29 cellular contexts compared by ENCODE assay signal in genomic region chr2:103153580-103153979, GRCh38.
"Had no signal": no experiment of that assay in that cellular context is flagged by ENCODE, and none has a peak within 500 bp of the region (broad histone marks: within the 10 kb centered on the region; RNA-seq: fewer than 3 reads in every experiment).

No MANE protein-coding gene starts in this region.

- H3K4me3 Mint-ChIP-seq: naive thymus-derived CD4-positive, alpha-beta T cell; natural killer cell treated with Interleukin-12 subunit alpha and Interleukin-12 subunit beta and Interleukin-15 and Interleukin-18, amount 100 ng/mL, for 72 hours; neural crest cell; stimulated activated naive B cell treated with anti-CD40 and anti-IgM and Interleukin-4, amounts not matched to agents 10 μg/mL and 1 μg/mL and 100 μg/mL, for 72 hours; type B pancreatic cell had no signal

- ATAC-seq: mucosa of descending colon; naive thymus-derived CD4-positive, alpha-beta T cell; natural killer cell treated with Interleukin-12 subunit alpha and Interleukin-12 subunit beta and Interleukin-15 and Interleukin-18, amount 100 ng/mL, for 72 hours; pancreas; right cardiac atrium; sciatic nerve; stimulated activated naive B cell treated with anti-CD40 and anti-IgM and Interleukin-4, amounts not matched to agents 10 μg/mL and 1 μg/mL and 100 μg/mL, for 72 hours; stimulated activated naive CD8-positive, alpha-beta T cell treated with anti-CD3 and anti-CD28 coated beads, Interleukin-15, Interleukin-2, amounts not matched to agents 100 U/mL and 50 U/mL, for 24 hours had no signal

- H3K4me3 ChIP-seq: left ventricle myocardium inferior, lung, mucosa of descending colon, pancreas, prostate gland, skin epidermis, stomach, suprapubic skin, thoracic aorta, tibial artery, uterus had no signal

- H3K4me1 Mint-ChIP-seq: naive thymus-derived CD4-positive, alpha-beta T cell; neural crest cell; stimulated activated naive B cell treated with anti-CD40 and anti-IgM and Interleukin-4, amounts not matched to agents 10 μg/mL and 1 μg/mL and 100 μg/mL, for 72 hours had no signal

- H3K4me1 ChIP-seq: left ventricle myocardium inferior, pancreas, prostate gland, stomach, suprapubic skin, tibial artery, uterus had no signal

- H3K36me3 Mint-ChIP-seq: naive thymus-derived CD4-positive, alpha-beta T cell; natural killer cell treated with Interleukin-12 subunit alpha and Interleukin-12 subunit beta and Interleukin-15 and Interleukin-18, amount 100 ng/mL, for 72 hours; stimulated activated naive B cell treated with anti-CD40 and anti-IgM and Interleukin-4, amounts not matched to agents 10 μg/mL and 1 μg/mL and 100 μg/mL, for 72 hours; type B pancreatic cell had no signal

- H3K9me3 Mint-ChIP-seq: natural killer cell treated with Interleukin-12 subunit alpha and Interleukin-12 subunit beta and Interleukin-15 and Interleukin-18, amount 100 ng/mL, for 72 hours; neural crest cell had no signal

- H3K27me3 Mint-ChIP-seq: natural killer cell treated with Interleukin-12 subunit alpha and Interleukin-12 subunit beta and Interleukin-15 and Interleukin-18, amount 100 ng/mL, for 72 hours; stimulated activated naive B cell treated with anti-CD40 and anti-IgM and Interleukin-4, amounts not matched to agents 10 μg/mL and 1 μg/mL and 100 μg/mL, for 72 hours had no signal

- H3K27ac ChIP-seq: left ventricle myocardium inferior, pancreas, prostate gland, skin epidermis, stomach, suprapubic skin, thoracic aorta, tibial artery, uterus had no signal

- H3K9me3 ChIP-seq: left ventricle myocardium inferior, mucosa of descending colon, pancreas, prostate gland, stomach, suprapubic skin, thoracic aorta, tibial artery, uterus had no signal

- FAIRE-seq: pancreas had no signal

- H3K27ac Mint-ChIP-seq: naive thymus-derived CD4-positive, alpha-beta T cell; natural killer cell treated with Interleukin-12 subunit alpha and Interleukin-12 subunit beta and Interleukin-15 and Interleukin-18, amount 100 ng/mL, for 72 hours; stimulated activated naive B cell treated with anti-CD40 and anti-IgM and Interleukin-4, amounts not matched to agents 10 μg/mL and 1 μg/mL and 100 μg/mL, for 72 hours; type B pancreatic cell had no signal

- H3K27me3 ChIP-seq: pancreas, stomach, suprapubic skin, tibial artery, uterus had no signal

- DNase-seq: hypothalamus; islet precursor cell; left ventricle myocardium inferior; midbrain; mucosa of descending colon; naive thymus-derived CD4-positive, alpha-beta T cell; nucleus accumbens; pancreas; posterior cingulate gyrus; retina; right cardiac atrium; stimulated activated CD4-positive, alpha-beta T cell treated with anti-CD3 and anti-CD28 coated beads, Interleukin-12 subunit alpha, Interleukin-12 subunit beta, amount 100 ng/mL, for 4 hours; stimulated activated CD4-positive, alpha-beta T cell treated with anti-CD3 and anti-CD28 coated beads, Interleukin-15, amount 100 ng/mL, for 24 hours; stimulated activated CD4-positive, alpha-beta T cell treated with anti-CD3 and anti-CD28 coated beads, Interleukin-2, amount 100 ng/mL, for 24 hours; stimulated activated CD4-positive, alpha-beta T cell treated with anti-CD3 and anti-CD28 coated beads, Interleukin-4, amount 100 ng/mL, for 1 hour; stimulated activated naive B cell treated with anti-CD40 and anti-IgM and Interleukin-4, amounts not matched to agents 10 μg/mL and 1 μg/mL and 100 μg/mL, for 72 hours; stimulated activated naive CD8-positive, alpha-beta T cell treated with anti-CD3 and anti-CD28 coated beads, Interleukin-15, Interleukin-2, amounts not matched to agents 100 U/mL and 50 U/mL, for 24 hours; stomach; tibial artery; uterus had no signal

- H3K36me3 ChIP-seq: left ventricle myocardium inferior, pancreas, prostate gland, stomach, suprapubic skin, thoracic aorta, tibial artery, uterus had no signal
